Comparison of ENCODE assay signal across 32 cellular contexts in the genomic region with DNA sequence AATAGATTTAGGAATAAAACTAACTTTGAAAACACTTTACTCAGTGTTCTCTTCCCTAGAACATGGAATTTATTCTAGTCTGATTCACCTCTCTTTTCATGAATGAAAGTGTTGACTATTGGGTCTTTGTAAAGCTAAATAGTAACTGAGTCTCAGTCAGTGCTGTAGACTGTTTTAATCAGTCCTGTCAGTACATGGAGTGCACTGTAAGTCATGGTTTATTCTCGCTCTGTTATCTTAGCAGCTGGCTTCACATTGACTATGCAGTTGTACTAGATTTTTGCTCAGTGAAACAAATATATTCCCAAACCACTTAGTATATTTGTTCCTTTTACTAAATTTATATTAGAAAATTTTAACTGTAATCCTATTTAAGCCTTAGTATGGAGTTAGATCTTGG. TPM values are rescaled to one million over a fixed set of nuclear protein-coding genes. Genes with fewer than 3 reads are reported as not detected.
"Had no signal": no experiment of that assay in that cellular context is flagged by ENCODE, and none has a peak within 500 bp of the region (broad histone marks: within the 10 kb centered on the region; RNA-seq: fewer than 3 reads in every experiment).

No MANE protein-coding gene starts in this region.

- H3K4me3 ChIP-seq: adrenal gland, body of pancreas, coronary artery, dorsolateral prefrontal cortex, esophagus muscularis mucosa, gastrocnemius medialis had no signal

- DNase-seq: activated B cell treated with CpG ODN at 0.5 μM for 24 hours; activated CD4-positive, alpha-beta T cell treated with anti-CD3 and anti-CD28 coated beads for 48 hours; activated CD4-positive, alpha-beta T cell treated with anti-CD3 and anti-CD28 coated beads, Interleukin-2, amount 50 U/mL, for 1 hour; activated CD4-positive, alpha-beta T cell treated with anti-CD3 and anti-CD28 coated beads, Interleukin-2, amount 50 U/mL, for 48 hours; activated CD8-positive, alpha-beta memory T cell treated with anti-CD3 and anti-CD28 coated beads for 24 hours; activated CD8-positive, alpha-beta T cell treated with anti-CD3 and anti-CD28 coated beads for 36 hours; activated effector memory CD4-positive, alpha-beta T cell treated with Interleukin-2 at 50 U/mL for 16 hours; activated gamma-delta T cell treated with Interleukin-2 at 50 U/mL for 16 hours; activated naive CD4-positive, alpha-beta T cell treated with anti-CD3 and anti-CD28 coated beads for 36 hours; activated naive CD8-positive, alpha-beta T cell treated with anti-CD3 and anti-CD28 coated beads for 36 hours; activated naive CD8-positive, alpha-beta T cell treated with anti-CD3 and anti-CD28 coated beads, Interleukin-2, amount 50 U/mL, for 24 hours; activated T-cell treated with anti-CD3 and anti-CD28 coated beads, Interleukin-2, amount 50 U/mL, for 4 hours; adrenal gland; amygdala; aorta; body of pancreas; dorsolateral prefrontal cortex; effector memory CD4-positive, alpha-beta T cell; endodermal cell; erythroblast; foreskin keratinocyte; gastrocnemius medialis; glutamatergic neuron; T-helper 1 cell; T-helper 17 cell; T1000; WERI-Rb-1 had no signal

- H3K27ac ChIP-seq: body of pancreas, coronary artery, esophagus muscularis mucosa, foreskin keratinocyte, gastrocnemius medialis, WERI-Rb-1 had no signal

- H3K4me1 ChIP-seq: body of pancreas, foreskin keratinocyte, gastrocnemius medialis had no signal

- H3K27me3 ChIP-seq: adrenal gland, body of pancreas, dorsolateral prefrontal cortex, esophagus muscularis mucosa, foreskin keratinocyte, gastrocnemius medialis had no signal

- H3K9me3 ChIP-seq: adrenal gland, body of pancreas, esophagus muscularis mucosa, gastrocnemius medialis had no signal

- ATAC-seq: activated CD4-positive, CD25-positive, alpha-beta regulatory T cell treated with anti-CD3 and anti-CD28 coated beads, Interleukin-2, amount 50 U/mL, for 24 hours; activated CD8-positive, alpha-beta T cell treated with anti-CD3 and anti-CD28 coated beads for 36 hours; activated naive CD8-positive, alpha-beta T cell treated with anti-CD3 and anti-CD28 coated beads, Interleukin-2, amount 50 U/mL, for 24 hours; activated T-cell treated with anti-CD3 and anti-CD28 coated beads, Interleukin-2, amount 50 U/mL, for 4 hours; activated T-helper 17 cell treated with anti-CD3 and anti-CD28 coated beads, Interleukin-2, amount 50 U/mL, for 72 hours; body of pancreas; foreskin keratinocyte; gastrocnemius medialis; T-helper 17 cell had no signal

RNA-seq across cellular contexts. Expression of gene PNLDC1, which starts 53.3 kb away (rescaled TPM):
- total RNA-seq: cerebellum, endodermal cell, gastrocnemius medialis had no signal
